Comparison of ENCODE assay signal across 13 cellular contexts in genomic region chr16:86019446-86020047, GRCh38.
DNase-seq lines count a peak whose midpoint lies in the region; ATAC-seq, FAIRE-seq and TF ChIP-seq lines count a peak whose summit lies in the region.
"Had no signal": no experiment of that assay in that cellular context is flagged by ENCODE, and none has a peak within 500 bp of the region (broad histone marks: within the 10 kb centered on the region; RNA-seq: fewer than 3 reads in every experiment).

No MANE protein-coding gene starts in this region.

- H3K9me2 ChIP-seq in GM23248 (ENCODE audit: insufficient read depth): no peaks in the 10 kb centered on the region

- no peak for FAIRE-seq in urothelium cell line (lab: Jason Lieb, UNC)
- FAIRE-seq: RCC 7860 had no signal

- no peak overlapping the region for H3K4me3 Mint-ChIP-seq in activated naive CD8-positive, alpha-beta T cell treated with anti-CD3 and anti-CD28 coated beads, Interleukin-2, amount 50 U/mL, for 24 hours
- H3K4me3 Mint-ChIP-seq: activated naive CD8-positive, alpha-beta T cell; CD8-positive, alpha-beta T cell had no signal

- no peak for ATAC-seq in GM18511 (IDR thresholded peaks at IDR 0.05; ENCODE audit: unreplicated experiment)
- ATAC-seq in activated naive CD8-positive, alpha-beta T cell treated with anti-CD3 and anti-CD28 coated beads, Interleukin-2, amount 50 U/mL, for 24 hours: no peak
- ATAC-seq: CD8-positive, alpha-beta T cell had no signal

- H3K4me1 Mint-ChIP-seq in activated naive CD8-positive, alpha-beta T cell treated with anti-CD3 and anti-CD28 coated beads, Interleukin-2, amount 50 U/mL, for 24 hours: peaks cover 29% of the 10 kb centered on the region

- H3K27ac ChIP-seq in 22Rv1: no peak overlapping the region
- no peak overlapping the region for H3K27ac ChIP-seq in VCaP
- no peak overlapping the region for H3K27ac ChIP-seq in GM23248

- H4K20me1 ChIP-seq in GM23248 (ENCODE audit: insufficient read depth): no peaks in the 10 kb centered on the region

- no peak overlapping the region for H3K9ac ChIP-seq in GM23248

- H2AFZ ChIP-seq in GM23248: no peak overlapping the region

- H3K4me1 ChIP-seq in GM23248 (ENCODE audit: insufficient read depth): no peaks in the 10 kb centered on the region

- no peaks in the 10 kb centered on the region for H3K79me2 ChIP-seq in GM23248 (ENCODE audit: insufficient read depth)

- peaks cover 34% of the 10 kb centered on the region for H3K27me3 Mint-ChIP-seq in activated naive CD8-positive, alpha-beta T cell treated with anti-CD3 and anti-CD28 coated beads, Interleukin-2, amount 50 U/mL, for 24 hours

- H3K4me3 ChIP-seq in GM12875 (ENCODE audit: low read depth, low read length) (no peak overlapping the region), GM23248 (no peak overlapping the region)

- H3K9me3 ChIP-seq in GM23248 (ENCODE audit: low read depth): no peaks in the 10 kb centered on the region

- WGBS in GM23248 (ENCODE audit: low coverage in 1 of 2, low lambda C conversion rate in 2 of 2, missing lambda C conversion rate in 2 of 2), 2 experiments: 61 to 68% methylated on average over 12 to 14 of the region's 14 CpGs

- peaks cover 34% of the 10 kb centered on the region for H3K27me3 ChIP-seq in GM23248 (replicated peaks; ENCODE audit: insufficient read depth)

- DNase-seq in iPS-NIHi11 (ENCODE audit: low spot score) (peak; percentile 68), urothelium cell line (ENCODE audit: low spot score) (no peak), GM23248 (no peak)
- DNase-seq in activated naive CD8-positive, alpha-beta T cell treated with anti-CD3 and anti-CD28 coated beads, Interleukin-2, amount 50 U/mL, for 24 hours: no peak
- DNase-seq: activated CD4-positive, alpha-beta T cell treated with anti-CD3 and anti-CD28 coated beads for 1 hour; CD8-positive, alpha-beta T cell; NCI-H1930 had no signal

- no peaks in the 10 kb centered on the region for H3F3A ChIP-seq in GM23248 (ENCODE audit: insufficient read depth)

- peaks cover 25% of the 10 kb centered on the region for H3K9me3 Mint-ChIP-seq in activated naive CD8-positive, alpha-beta T cell treated with anti-CD3 and anti-CD28 coated beads, Interleukin-2, amount 50 U/mL, for 24 hours

- TF ChIP-seq CTCF in 22Rv1 (IDR thresholded peaks at IDR 0.05) (peak; percentile 60), GM12875 (IDR thresholded peaks at IDR 0.05; ENCODE audit: borderline replicate concordance, insufficient read depth, low read depth, low read length) (peak; percentile 40), VCaP (conservative IDR thresholded peaks at IDR 0.05) (peak; percentile 20; the same call in 1 of the 2 replicates)

- H3K4me2 ChIP-seq in GM23248 (ENCODE audit: unreplicated experiment): no peak overlapping the region

- H3K36me3 Mint-ChIP-seq in activated naive CD8-positive, alpha-beta T cell treated with anti-CD3 and anti-CD28 coated beads, Interleukin-2, amount 50 U/mL, for 24 hours (ENCODE audit: low read depth): peaks cover 10% of the 10 kb centered on the region
- H3K36me3 Mint-ChIP-seq: CD8-positive, alpha-beta T cell had no signal

- H3K36me3 ChIP-seq in GM23248 (ENCODE audit: low read depth): no peaks in the 10 kb centered on the region

- in situ Hi-C loops in GM23248 (cut with MboI): loop anchor here (10.0 kb wide), 1 partner anchor 195 kb away; no protein-coding TSS in a partner anchor

- no peak overlapping the region for H3K27ac Mint-ChIP-seq in activated naive CD8-positive, alpha-beta T cell treated with anti-CD3 and anti-CD28 coated beads, Interleukin-2, amount 50 U/mL, for 24 hours
- H3K27ac Mint-ChIP-seq: activated naive CD8-positive, alpha-beta T cell; CD8-positive, alpha-beta T cell had no signal
